29 cellular contexts compared by ENCODE assay signal in genomic region chr4:4512282-4512681, GRCh38.
"Had no signal": no experiment of that assay in that cellular context is flagged by ENCODE, and none has a peak within 500 bp of the region (broad histone marks: within the 10 kb centered on the region; RNA-seq: fewer than 3 reads in every experiment).

No MANE protein-coding gene starts in this region.

- H3K4me3 ChIP-seq: coronary artery, dorsolateral prefrontal cortex had no signal

- H3K27me3 ChIP-seq: brain microvascular endothelial cell, dorsolateral prefrontal cortex had no signal

- H3K36me3 ChIP-seq: brain microvascular endothelial cell, WERI-Rb-1 had no signal

- H3K27ac ChIP-seq: brain microvascular endothelial cell, coronary artery, dorsolateral prefrontal cortex, WERI-Rb-1 had no signal

- FAIRE-seq: astrocyte, bronchial epithelial cell, frontal cortex had no signal

- ATAC-seq: activated CD4-positive, CD25-positive, alpha-beta regulatory T cell treated with anti-CD3 and anti-CD28 coated beads, Interleukin-2, amount 50 U/mL, for 24 hours; activated CD8-positive, alpha-beta memory T cell treated with anti-CD3 and anti-CD28 coated beads, Interleukin-2, amount 10 ng/mL, durations not matched to agents 7 days and 5 days; activated CD8-positive, alpha-beta T cell treated with anti-CD3 and anti-CD28 coated beads, Interleukin-2, amount 10 ng/mL, durations not matched to agents 7 days and 5 days; activated T-cell treated with anti-CD3 and anti-CD28 coated beads, Interleukin-2, amount 50 U/mL, for 4 hours; activated T-helper 17 cell treated with anti-CD3 and anti-CD28 coated beads, Interleukin-2, amount 50 U/mL, for 72 hours; esophagus mucosa; T-helper 17 cell had no signal

- DNase-seq: activated B cell treated with CpG ODN at 0.5 μM for 24 hours; activated CD4-positive, alpha-beta memory T cell treated with anti-CD3 and anti-CD28 coated beads for 36 hours; activated CD4-positive, alpha-beta T cell treated with anti-CD3 and anti-CD28 coated beads, Interleukin-2, amount 10 ng/mL, durations not matched to agents 24 days and 14 days; activated CD8-positive, alpha-beta memory T cell treated with anti-CD3 and anti-CD28 coated beads, Interleukin-2, amount 10 ng/mL, durations not matched to agents 7 days and 5 days; activated CD8-positive, alpha-beta T cell treated with anti-CD3 and anti-CD28 coated beads, Interleukin-2, amount 10 ng/mL, durations not matched to agents 7 days and 5 days; activated effector memory CD4-positive, alpha-beta T cell treated with Interleukin-2 at 50 U/mL for 16 hours; activated gamma-delta T cell treated with Interleukin-2 at 50 U/mL for 16 hours; activated naive CD4-positive, alpha-beta T cell treated with anti-CD3 and anti-CD28 coated beads, Interleukin-2, amount 50 U/mL, for 16 hours; activated naive CD4-positive, alpha-beta T cell treated with Interleukin-2 at 50 U/mL for 16 hours; activated T-cell treated with anti-CD3 and anti-CD28 coated beads, Interleukin-2, amount 50 U/mL, for 4 hours; amniotic stem cell; anterior cingulate cortex; brain microvascular endothelial cell; dorsolateral prefrontal cortex; effector memory CD4-positive, alpha-beta T cell; endodermal cell; foreskin fibroblast; head of caudate nucleus; T-helper 1 cell; T-helper 17 cell; T1000; WERI-Rb-1 had no signal
